In genomic region chr7:101099969-101100781, GRCh38 we compare ENCODE assay signal across 8 cellular contexts. TPM values are rescaled to one million over a fixed set of nuclear protein-coding genes. Genes with fewer than 3 reads are reported as not detected.
DNase-seq lines count a peak whose midpoint lies in the region; ATAC-seq and TF ChIP-seq lines count a peak whose summit lies in the region.

No MANE protein-coding gene starts in this region.

- peaks cover 10% of the 10 kb centered on the region in 2 donors for H3K4me1 Mint-ChIP-seq in effector memory CD8-positive, alpha-beta T cell (ENCODE audit: low read depth in 2 of 2)

- no peak overlapping the region for H3K4me3 Mint-ChIP-seq in effector memory CD8-positive, alpha-beta T cell

- no peaks in the 10 kb centered on the region for H3K27me3 ChIP-seq in lung (ENCODE audit: control insufficient read depth, insufficient read depth)

- peak overlapping the region; percentile 79 to 82 for H3K27ac ChIP-seq in lung (ENCODE audit: low read depth in 1 of 2, low read length in 1 of 2)

- ATAC-seq in effector memory CD8-positive, alpha-beta T cell (replicated peaks): peak; percentile 37
- ATAC-seq in lung (ENCODE audit: insufficient read depth, low FRiP score) (peak; percentile 90), HG03159 (IDR thresholded peaks at IDR 0.05; ENCODE audit: unreplicated experiment) (no peak), HG03280 (IDR thresholded peaks at IDR 0.05; ENCODE audit: unreplicated experiment) (no peak)

- no peaks in the 10 kb centered on the region for H3K9me3 ChIP-seq in lung (ENCODE audit: control insufficient read depth in 2 of 2, insufficient read depth in 1 of 2, low read length in 1 of 2)

- no peak overlapping the region for H3K4me3 ChIP-seq in lung

- DNase-seq in DMS79 treated with DMSO at 0.1 percent for 48 hours (lab: John Stamatoyannopoulos, UW) (peak; percentile 17), NCI-H1436 treated with DMSO at 0.1 percent for 48 hours (lab: John Stamatoyannopoulos, UW) (peak; percentile 65), lung (ENCODE audit: low spot score) (peak; percentile 90)
- DNase-seq in activated CD4-positive, alpha-beta T cell treated with anti-CD3 and anti-CD28 coated beads for 48 hours: peak; percentile 81
- DNase-seq in effector memory CD8-positive, alpha-beta T cell: no peak
- peak; percentile 20 for DNase-seq in stimulated activated CD8-positive, alpha-beta memory T cell treated with anti-CD3 and anti-CD28 coated beads, Interleukin-12 subunit alpha, Interleukin-12 subunit beta, amount 100 ng/mL, for 1 hour (ENCODE audit: low read depth)

- H3K27me3 Mint-ChIP-seq in effector memory CD8-positive, alpha-beta T cell: peaks cover 26 to 47% of the 10 kb centered on the region in 2 donors

- peaks cover 17% of the 10 kb centered on the region for H3K36me3 Mint-ChIP-seq in effector memory CD8-positive, alpha-beta T cell (ENCODE audit: insufficient read depth)

- peak overlapping the region in 1 of 2 donors; percentile 38 for H3K27ac Mint-ChIP-seq in effector memory CD8-positive, alpha-beta T cell

- no peaks in the 10 kb centered on the region for H3K9me3 Mint-ChIP-seq in effector memory CD8-positive, alpha-beta T cell

- 24 to 28% methylated on average over 26 of the region's 26 CpGs for WGBS in lung, 2 donors

- no peak for TF ChIP-seq CTCF in lung (IDR thresholded peaks at IDR 0.05; ENCODE audit: control extremely low read depth, extremely low read depth)

- peaks cover 6 to 10% of the 10 kb centered on the region in 2 donors for H3K4me1 ChIP-seq in lung (ENCODE audit: control insufficient read depth in 2 of 2, insufficient read depth in 2 of 2, low read length in 2 of 2)

- H3K36me3 ChIP-seq in lung (ENCODE audit: control insufficient read depth in 2 of 2, insufficient read depth in 2 of 2, low read length in 2 of 2): no peaks in the 10 kb centered on the region

RNA-seq across cellular contexts. Expression of gene TRIM56, which starts 14.9 kb away (rescaled TPM):
- 10 to 100 TPM; 32.6 to 56.6 TPM for total RNA-seq in lung
- 10 to 100 TPM; 14.4 to 15.7 TPM for polyA plus RNA-seq in lung

RNA-seq across cellular contexts. Expression of gene SERPINE1, which starts 26.7 kb away (rescaled TPM):
- 10 to 100 TPM; 18.6 to 55.4 TPM for total RNA-seq in lung
- polyA plus RNA-seq in lung: 100 to 1,000 TPM in 1 of 2 donors, 10 to 100 TPM in 1; 12.4 to 436 TPM

RNA-seq across cellular contexts. Expression of gene AP1S1, which starts 54.1 kb away (rescaled TPM):
- 10 to 100 TPM; 42.7 to 74.7 TPM for total RNA-seq in lung
- 10 to 100 TPM; 54.9 to 66.9 TPM for polyA plus RNA-seq in lung

Comparison
In these comparisons a context has a peak if more than half of its experiments do, and no peak if none do; other contexts are left out.
1. DNase-seq: peak in DMS79 treated with DMSO at 0.1 percent for 48 hours (single experiment), NCI-H1436 treated with DMSO at 0.1 percent for 48 hours (single experiment), activated CD4-positive, alpha-beta T cell treated with anti-CD3 and anti-CD28 coated beads for 48 hours (single experiment), lung (single experiment) and stimulated activated CD8-positive, alpha-beta memory T cell treated with anti-CD3 and anti-CD28 coated beads, Interleukin-12 subunit alpha, Interleukin-12 subunit beta, amount 100 ng/mL, for 1 hour (single experiment); none in effector memory CD8-positive, alpha-beta T cell (0 of 3).
2. ATAC-seq: peak in effector memory CD8-positive, alpha-beta T cell (single experiment) and lung (single experiment); none in HG03159 (single experiment) and HG03280 (single experiment).